Comparison of ENCODE assay signal across 1 cellular context in the genomic region with DNA sequence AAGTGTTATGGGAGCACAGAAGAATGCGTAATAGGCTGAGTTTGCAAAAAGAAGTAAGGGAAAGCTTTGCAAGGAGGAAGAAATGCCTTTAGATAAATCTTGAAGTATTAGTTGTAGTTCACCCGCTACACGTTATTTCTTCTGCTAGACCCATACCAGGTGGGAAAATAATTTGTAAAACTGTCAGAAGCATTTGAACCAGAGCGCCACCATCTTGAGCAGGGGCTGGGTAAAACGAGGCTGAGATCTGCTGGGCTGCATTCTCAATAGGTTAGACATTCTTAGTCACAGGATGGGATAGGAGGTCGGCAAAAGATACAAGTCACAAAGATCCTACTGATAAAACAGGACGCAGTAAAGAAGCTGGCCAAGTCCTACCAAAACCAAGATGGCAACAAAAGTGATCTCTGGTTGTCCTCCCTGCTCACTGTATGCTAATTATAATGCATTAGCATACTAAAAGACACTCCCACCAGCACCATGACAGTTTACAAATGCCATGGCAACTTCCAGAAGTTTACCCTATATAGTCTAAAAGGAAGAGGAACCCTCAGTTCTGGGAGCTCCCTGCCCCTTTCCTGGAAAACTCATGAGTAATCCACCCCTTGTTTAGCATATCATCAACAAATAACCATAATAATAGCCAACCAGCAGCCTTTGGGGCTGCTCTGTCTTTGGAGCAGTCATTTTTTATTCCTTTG.
TF ChIP-seq lines count a peak whose summit lies in the region.

No MANE protein-coding gene starts in this region.

TF ChIP-seq in K562, 482 proteins besides CTCF, POLR2A, EP300 and RAD21 (continued from another document):
- TF ChIP-seq, protein P1, sequence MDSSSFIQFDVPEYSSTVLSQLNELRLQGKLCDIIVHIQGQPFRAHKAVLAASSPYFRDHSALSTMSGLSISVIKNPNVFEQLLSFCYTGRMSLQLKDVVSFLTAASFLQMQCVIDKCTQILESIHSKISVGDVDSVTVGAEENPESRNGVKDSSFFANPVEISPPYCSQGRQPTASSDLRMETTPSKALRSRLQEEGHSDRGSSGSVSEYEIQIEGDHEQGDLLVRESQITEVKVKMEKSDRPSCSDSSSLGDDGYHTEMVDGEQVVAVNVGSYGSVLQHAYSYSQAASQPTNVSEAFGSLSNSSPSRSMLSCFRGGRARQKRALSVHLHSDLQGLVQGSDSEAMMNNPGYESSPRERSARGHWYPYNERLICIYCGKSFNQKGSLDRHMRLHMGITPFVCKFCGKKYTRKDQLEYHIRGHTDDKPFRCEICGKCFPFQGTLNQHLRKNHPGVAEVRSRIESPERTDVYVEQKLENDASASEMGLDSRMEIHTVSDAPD (CRISPR knock-in tag; IDR thresholded peaks at IDR 0.05) = peak; percentile 79
- TF ChIP-seq, protein P2, sequence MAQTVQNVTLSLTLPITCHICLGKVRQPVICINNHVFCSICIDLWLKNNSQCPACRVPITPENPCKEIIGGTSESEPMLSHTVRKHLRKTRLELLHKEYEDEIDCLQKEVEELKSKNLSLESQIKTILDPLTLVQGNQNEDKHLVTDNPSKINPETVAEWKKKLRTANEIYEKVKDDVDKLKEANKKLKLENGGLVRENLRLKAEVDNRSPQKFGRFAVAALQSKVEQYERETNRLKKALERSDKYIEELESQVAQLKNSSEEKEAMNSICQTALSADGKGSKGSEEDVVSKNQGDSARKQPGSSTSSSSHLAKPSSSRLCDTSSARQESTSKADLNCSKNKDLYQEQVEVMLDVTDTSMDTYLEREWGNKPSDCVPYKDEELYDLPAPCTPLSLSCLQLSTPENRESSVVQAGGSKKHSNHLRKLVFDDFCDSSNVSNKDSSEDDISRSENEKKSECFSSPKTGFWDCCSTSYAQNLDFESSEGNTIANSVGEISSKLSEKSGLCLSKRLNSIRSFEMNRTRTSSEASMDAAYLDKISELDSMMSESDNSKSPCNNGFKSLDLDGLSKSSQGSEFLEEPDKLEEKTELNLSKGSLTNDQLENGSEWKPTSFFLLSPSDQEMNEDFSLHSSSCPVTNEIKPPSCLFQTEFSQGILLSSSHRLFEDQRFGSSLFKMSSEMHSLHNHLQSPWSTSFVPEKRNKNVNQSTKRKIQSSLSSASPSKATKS (CRISPR knock-in tag; IDR thresholded peaks at IDR 0.05) = no peak
- TF ChIP-seq, protein P3, sequence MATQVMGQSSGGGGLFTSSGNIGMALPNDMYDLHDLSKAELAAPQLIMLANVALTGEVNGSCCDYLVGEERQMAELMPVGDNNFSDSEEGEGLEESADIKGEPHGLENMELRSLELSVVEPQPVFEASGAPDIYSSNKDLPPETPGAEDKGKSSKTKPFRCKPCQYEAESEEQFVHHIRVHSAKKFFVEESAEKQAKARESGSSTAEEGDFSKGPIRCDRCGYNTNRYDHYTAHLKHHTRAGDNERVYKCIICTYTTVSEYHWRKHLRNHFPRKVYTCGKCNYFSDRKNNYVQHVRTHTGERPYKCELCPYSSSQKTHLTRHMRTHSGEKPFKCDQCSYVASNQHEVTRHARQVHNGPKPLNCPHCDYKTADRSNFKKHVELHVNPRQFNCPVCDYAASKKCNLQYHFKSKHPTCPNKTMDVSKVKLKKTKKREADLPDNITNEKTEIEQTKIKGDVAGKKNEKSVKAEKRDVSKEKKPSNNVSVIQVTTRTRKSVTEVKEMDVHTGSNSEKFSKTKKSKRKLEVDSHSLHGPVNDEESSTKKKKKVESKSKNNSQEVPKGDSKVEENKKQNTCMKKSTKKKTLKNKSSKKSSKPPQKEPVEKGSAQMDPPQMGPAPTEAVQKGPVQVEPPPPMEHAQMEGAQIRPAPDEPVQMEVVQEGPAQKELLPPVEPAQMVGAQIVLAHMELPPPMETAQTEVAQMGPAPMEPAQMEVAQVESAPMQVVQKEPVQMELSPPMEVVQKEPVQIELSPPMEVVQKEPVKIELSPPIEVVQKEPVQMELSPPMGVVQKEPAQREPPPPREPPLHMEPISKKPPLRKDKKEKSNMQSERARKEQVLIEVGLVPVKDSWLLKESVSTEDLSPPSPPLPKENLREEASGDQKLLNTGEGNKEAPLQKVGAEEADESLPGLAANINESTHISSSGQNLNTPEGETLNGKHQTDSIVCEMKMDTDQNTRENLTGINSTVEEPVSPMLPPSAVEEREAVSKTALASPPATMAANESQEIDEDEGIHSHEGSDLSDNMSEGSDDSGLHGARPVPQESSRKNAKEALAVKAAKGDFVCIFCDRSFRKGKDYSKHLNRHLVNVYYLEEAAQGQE (CRISPR knock-in tag; IDR thresholded peaks at IDR 0.05; ENCODE audit: low read depth) = peak; percentile 74; the same call in 1 of the 2 replicates
- peak; percentile 95 for TF ChIP-seq ZNF583 (CRISPR knock-in tag; IDR thresholded peaks at IDR 0.05)
- TF ChIP-seq MTA1 (IDR thresholded peaks at IDR 0.05; ENCODE audit: borderline replicate concordance) = no peak
- TF ChIP-seq HDGF (IDR thresholded peaks at IDR 0.05) = no peak
- no peak for TF ChIP-seq ZNF232 (CRISPR knock-in tag; IDR thresholded peaks at IDR 0.05)
- no peak for TF ChIP-seq XRCC4 (IDR thresholded peaks at IDR 0.05; ENCODE audit: extremely low read depth, insufficient read depth, insufficient read length)
- no peak for TF ChIP-seq CHD1 (IDR thresholded peaks at IDR 0.05; ENCODE audit: low read length)
- TF ChIP-seq, protein P4, sequence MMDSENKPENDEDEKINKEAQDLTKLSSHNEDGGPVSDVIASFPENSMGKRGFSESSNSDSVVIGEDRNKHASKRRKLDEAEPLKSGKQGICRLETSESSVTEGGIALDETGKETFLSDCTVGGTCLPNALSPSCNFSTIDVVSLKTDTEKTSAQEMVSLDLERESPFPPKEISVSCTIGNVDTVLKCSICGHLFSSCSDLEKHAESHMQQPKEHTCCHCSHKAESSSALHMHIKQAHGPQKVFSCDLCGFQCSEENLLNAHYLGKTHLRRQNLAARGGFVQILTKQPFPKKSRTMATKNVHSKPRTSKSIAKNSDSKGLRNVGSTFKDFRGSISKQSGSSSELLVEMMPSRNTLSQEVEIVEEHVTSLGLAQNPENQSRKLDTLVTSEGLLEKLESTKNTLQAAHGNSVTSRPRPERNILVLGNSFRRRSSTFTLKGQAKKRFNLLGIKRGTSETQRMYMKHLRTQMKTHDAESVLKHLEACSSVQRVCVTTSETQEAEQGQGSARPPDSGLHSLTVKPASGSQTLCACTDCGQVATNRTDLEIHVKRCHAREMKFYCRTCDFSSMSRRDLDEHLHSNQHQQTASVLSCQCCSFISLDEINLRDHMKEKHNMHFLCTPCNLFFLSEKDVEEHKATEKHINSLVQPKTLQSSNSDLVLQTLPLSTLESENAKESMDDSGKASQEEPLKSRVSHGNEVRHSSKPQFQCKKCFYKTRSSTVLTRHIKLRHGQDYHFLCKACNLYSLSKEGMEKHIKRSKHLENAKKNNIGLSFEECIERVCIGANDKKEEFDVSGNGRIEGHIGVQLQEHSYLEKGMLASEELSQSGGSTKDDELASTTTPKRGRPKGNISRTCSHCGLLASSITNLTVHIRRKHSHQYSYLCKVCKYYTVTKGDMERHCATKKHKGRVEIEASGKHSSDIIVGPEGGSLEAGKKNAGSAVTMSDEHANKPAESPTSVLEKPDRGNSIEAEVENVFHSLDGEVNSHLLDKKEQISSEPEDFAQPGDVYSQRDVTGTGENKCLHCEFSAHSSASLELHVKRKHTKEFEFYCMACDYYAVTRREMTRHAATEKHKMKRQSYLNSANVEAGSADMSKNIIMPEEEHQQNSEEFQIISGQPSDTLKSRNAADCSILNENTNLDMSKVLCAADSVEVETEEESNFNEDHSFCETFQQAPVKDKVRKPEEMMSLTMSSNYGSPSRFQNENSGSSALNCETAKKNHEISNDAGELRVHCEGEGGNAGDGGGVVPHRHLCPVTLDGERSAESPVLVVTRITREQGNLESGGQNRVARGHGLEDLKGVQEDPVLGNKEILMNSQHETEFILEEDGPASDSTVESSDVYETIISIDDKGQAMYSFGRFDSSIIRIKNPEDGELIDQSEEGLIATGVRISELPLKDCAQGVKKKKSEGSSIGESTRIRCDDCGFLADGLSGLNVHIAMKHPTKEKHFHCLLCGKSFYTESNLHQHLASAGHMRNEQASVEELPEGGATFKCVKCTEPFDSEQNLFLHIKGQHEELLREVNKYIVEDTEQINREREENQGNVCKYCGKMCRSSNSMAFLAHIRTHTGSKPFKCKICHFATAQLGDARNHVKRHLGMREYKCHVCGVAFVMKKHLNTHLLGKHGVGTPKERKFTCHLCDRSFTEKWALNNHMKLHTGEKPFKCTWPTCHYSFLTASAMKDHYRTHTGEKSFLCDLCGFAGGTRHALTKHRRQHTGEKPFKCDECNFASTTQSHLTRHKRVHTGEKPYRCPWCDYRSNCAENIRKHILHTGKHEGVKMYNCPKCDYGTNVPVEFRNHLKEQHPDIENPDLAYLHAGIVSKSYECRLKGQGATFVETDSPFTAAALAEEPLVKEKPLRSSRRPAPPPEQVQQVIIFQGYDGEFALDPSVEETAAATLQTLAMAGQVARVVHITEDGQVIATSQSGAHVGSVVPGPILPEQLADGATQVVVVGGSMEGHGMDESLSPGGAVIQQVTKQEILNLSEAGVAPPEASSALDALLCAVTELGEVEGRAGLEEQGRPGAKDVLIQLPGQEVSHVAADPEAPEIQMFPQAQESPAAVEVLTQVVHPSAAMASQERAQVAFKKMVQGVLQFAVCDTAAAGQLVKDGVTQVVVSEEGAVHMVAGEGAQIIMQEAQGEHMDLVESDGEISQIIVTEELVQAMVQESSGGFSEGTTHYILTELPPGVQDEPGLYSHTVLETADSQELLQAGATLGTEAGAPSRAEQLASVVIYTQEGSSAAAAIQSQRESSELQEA (IDR thresholded peaks at IDR 0.05; ENCODE audit: low read depth) = no peak
- TF ChIP-seq SOX6 (IDR thresholded peaks at IDR 0.05) = peak; percentile 77
- TF ChIP-seq, protein P5, sequence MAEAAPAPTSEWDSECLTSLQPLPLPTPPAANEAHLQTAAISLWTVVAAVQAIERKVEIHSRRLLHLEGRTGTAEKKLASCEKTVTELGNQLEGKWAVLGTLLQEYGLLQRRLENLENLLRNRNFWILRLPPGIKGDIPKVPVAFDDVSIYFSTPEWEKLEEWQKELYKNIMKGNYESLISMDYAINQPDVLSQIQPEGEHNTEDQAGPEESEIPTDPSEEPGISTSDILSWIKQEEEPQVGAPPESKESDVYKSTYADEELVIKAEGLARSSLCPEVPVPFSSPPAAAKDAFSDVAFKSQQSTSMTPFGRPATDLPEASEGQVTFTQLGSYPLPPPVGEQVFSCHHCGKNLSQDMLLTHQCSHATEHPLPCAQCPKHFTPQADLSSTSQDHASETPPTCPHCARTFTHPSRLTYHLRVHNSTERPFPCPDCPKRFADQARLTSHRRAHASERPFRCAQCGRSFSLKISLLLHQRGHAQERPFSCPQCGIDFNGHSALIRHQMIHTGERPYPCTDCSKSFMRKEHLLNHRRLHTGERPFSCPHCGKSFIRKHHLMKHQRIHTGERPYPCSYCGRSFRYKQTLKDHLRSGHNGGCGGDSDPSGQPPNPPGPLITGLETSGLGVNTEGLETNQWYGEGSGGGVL (CRISPR knock-in tag; IDR thresholded peaks at IDR 0.05) = 0 out of 2 replicates have a peak, but pooled peaks have one; percentile 42
- no peak for TF ChIP-seq GABPB2 (CRISPR knock-in tag; conservative IDR thresholded peaks at IDR 0.05)
- TF ChIP-seq, protein P6, sequence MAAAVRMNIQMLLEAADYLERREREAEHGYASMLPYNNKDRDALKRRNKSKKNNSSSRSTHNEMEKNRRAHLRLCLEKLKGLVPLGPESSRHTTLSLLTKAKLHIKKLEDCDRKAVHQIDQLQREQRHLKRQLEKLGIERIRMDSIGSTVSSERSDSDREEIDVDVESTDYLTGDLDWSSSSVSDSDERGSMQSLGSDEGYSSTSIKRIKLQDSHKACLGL (CRISPR knock-in tag; IDR thresholded peaks at IDR 0.05; ENCODE audit: borderline replicate concordance, poor library complexity, severe bottlenecking) = no peak
- no peak for TF ChIP-seq MYC (IDR thresholded peaks at IDR 0.05; ENCODE audit: low read depth, low read length)
- TF ChIP-seq MYC (CRISPR knock-in tag; IDR thresholded peaks at IDR 0.05; ENCODE audit: borderline replicate concordance, low read depth) = no peak
- TF ChIP-seq PHTF2 (CRISPR knock-in tag; IDR thresholded peaks at IDR 0.05) = no peak
- no peak for TF ChIP-seq HNRNPH1 (optimal IDR thresholded peaks at IDR 0.05; ENCODE audit: low read depth, low read length)
- TF ChIP-seq SRSF7 (optimal IDR thresholded peaks at IDR 0.05; ENCODE audit: low read depth, low read length) = no peak
- TF ChIP-seq MEIS2 (IDR thresholded peaks at IDR 0.05; ENCODE audit: partially characterized antibody) = no peak
- TF ChIP-seq SP2 (IDR thresholded peaks at IDR 0.05; ENCODE audit: extremely low read depth, low read depth, low read length, poor library complexity, severe bottlenecking) = no peak
- no peak for TF ChIP-seq RBM34 (IDR thresholded peaks at IDR 0.05; ENCODE audit: borderline replicate concordance, insufficient read depth, low read length)
- TF ChIP-seq ZNF23 (CRISPR knock-in tag; IDR thresholded peaks at IDR 0.05) = no peak
- peak; percentile 92 for TF ChIP-seq ZNF561 (CRISPR knock-in tag; conservative IDR thresholded peaks at IDR 0.05)
- TF ChIP-seq SMAD1 (IDR thresholded peaks at IDR 0.05; ENCODE audit: low read depth, low read length, partially characterized antibody) = no peak
- TF ChIP-seq TAF15 (IDR thresholded peaks at IDR 0.05; ENCODE audit: low read depth, low read length) = no peak
- no peak for TF ChIP-seq SUPT5H (IDR thresholded peaks at IDR 0.05)
- TF ChIP-seq ZBED1 (IDR thresholded peaks at IDR 0.05) = no peak
- TF ChIP-seq BRF1 (IDR thresholded peaks at IDR 0.05; ENCODE audit: borderline replicate concordance, extremely low read depth, insufficient read length) = no peak
- TF ChIP-seq, protein P7, sequence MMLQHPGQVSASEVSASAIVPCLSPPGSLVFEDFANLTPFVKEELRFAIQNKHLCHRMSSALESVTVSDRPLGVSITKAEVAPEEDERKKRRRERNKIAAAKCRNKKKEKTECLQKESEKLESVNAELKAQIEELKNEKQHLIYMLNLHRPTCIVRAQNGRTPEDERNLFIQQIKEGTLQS (IDR thresholded peaks at IDR 0.05) = peak; percentile 61; the same call in 1 of the 2 replicates
- TF ChIP-seq, protein P7 (CRISPR knock-in tag; conservative IDR thresholded peaks at IDR 0.05) = no peak
- no peak for TF ChIP-seq ZC3H8 (IDR thresholded peaks at IDR 0.05)
- no peak for TF ChIP-seq ZNF384 (IDR thresholded peaks at IDR 0.05; ENCODE audit: low read depth, low read length)
- TF ChIP-seq, protein P8, sequence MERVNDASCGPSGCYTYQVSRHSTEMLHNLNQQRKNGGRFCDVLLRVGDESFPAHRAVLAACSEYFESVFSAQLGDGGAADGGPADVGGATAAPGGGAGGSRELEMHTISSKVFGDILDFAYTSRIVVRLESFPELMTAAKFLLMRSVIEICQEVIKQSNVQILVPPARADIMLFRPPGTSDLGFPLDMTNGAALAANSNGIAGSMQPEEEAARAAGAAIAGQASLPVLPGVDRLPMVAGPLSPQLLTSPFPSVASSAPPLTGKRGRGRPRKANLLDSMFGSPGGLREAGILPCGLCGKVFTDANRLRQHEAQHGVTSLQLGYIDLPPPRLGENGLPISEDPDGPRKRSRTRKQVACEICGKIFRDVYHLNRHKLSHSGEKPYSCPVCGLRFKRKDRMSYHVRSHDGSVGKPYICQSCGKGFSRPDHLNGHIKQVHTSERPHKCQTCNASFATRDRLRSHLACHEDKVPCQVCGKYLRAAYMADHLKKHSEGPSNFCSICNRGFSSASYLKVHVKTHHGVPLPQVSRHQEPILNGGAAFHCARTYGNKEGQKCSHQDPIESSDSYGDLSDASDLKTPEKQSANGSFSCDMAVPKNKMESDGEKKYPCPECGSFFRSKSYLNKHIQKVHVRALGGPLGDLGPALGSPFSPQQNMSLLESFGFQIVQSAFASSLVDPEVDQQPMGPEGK (CRISPR knock-in tag; IDR thresholded peaks at IDR 0.05; ENCODE audit: borderline replicate concordance) = peak; percentile 74; the same call in 1 of the 2 replicates
